In genomic region chr7:50292763-50293162, GRCh38 we compare ENCODE assay signal across 29 cellular contexts. TPM values are rescaled to one million over a fixed set of nuclear protein-coding genes. Genes with fewer than 3 reads are reported as not detected.
DNase-seq lines count a peak whose midpoint lies in the region; ATAC-seq and TF ChIP-seq lines count a peak whose summit lies in the region.
"Had no signal": no experiment of that assay in that cellular context is flagged by ENCODE, and none has a peak within 500 bp of the region (broad histone marks: within the 10 kb centered on the region; RNA-seq: fewer than 3 reads in every experiment).

No MANE protein-coding gene starts in this region.

- H3K27me3 Mint-ChIP-seq in activated CD4-positive, alpha-beta memory T cell treated with anti-CD3 and anti-CD28 coated beads for 36 hours, result peaks cover 1% of the 10 kb centered on the region
- peaks cover 43% of the 10 kb centered on the region for H3K27me3 Mint-ChIP-seq in activated CD4-positive, alpha-beta memory T cell treated with anti-CD3 and anti-CD28 coated beads, Interleukin-2, amount 10 ng/mL, durations not matched to agents 7 days and 5 days

- CTCF ChIA-PET in activated CD4-positive, alpha-beta memory T cell treated with anti-CD3 and anti-CD28 coated beads for 36 hours (lab: Charles Lee), result interaction anchor here (0.9 to 1.0 kb wide), 3 partner anchors 10 to 125 kb away, joined by 3 to 4 read pairs (median 3); no protein-coding TSS in a partner anchor
- CTCF ChIA-PET in activated CD4-positive, alpha-beta memory T cell treated with anti-CD3 and anti-CD28 coated beads, Interleukin-2, amount 10 ng/mL, durations not matched to agents 7 days and 5 days (lab: Charles Lee), result interaction anchor here (0.7 to 2.3 kb wide), 2 partner anchors 20 to 46 kb away, joined by 4 to 8 read pairs; no protein-coding TSS in a partner anchor

- TF ChIP-seq EP300 in neural cell (conservative IDR thresholded peaks at IDR 0.05; ENCODE audit: poor library complexity, severe bottlenecking), result no peak

- H3K9ac ChIP-seq in neural cell (ENCODE audit: low read length), result no peak overlapping the region

- no peak for TF ChIP-seq CTCF in neural cell (IDR thresholded peaks at IDR 0.05; ENCODE audit: poor library complexity, severe bottlenecking)
- no peak for TF ChIP-seq CTCF in hepatocyte (IDR thresholded peaks at IDR 0.05; ENCODE audit: poor library complexity)
- TF ChIP-seq CTCF in foreskin keratinocyte (conservative IDR thresholded peaks at IDR 0.05), result no peak

- H2AFZ ChIP-seq in neural cell (ENCODE audit: low read depth, low read length), result no peak overlapping the region
- H2AFZ ChIP-seq in hepatocyte, result no peak overlapping the region

- H3K36me3 ChIP-seq in neural cell (ENCODE audit: insufficient read depth, low read length), result no peaks in the 10 kb centered on the region
- H3K36me3 ChIP-seq in hepatocyte (replicated peaks; ENCODE audit: insufficient read depth, low read depth), result no peaks in the 10 kb centered on the region
- H3K36me3 ChIP-seq: colonic mucosa, esophagus muscularis mucosa, gastroesophageal sphincter, stomach, tibial nerve had no signal

- no peak overlapping the region for H3K4me3 ChIP-seq in neural cell (ENCODE audit: low read length)
- H3K4me3 ChIP-seq in hepatocyte, result no peak overlapping the region
- H3K4me3 ChIP-seq: colonic mucosa, esophagus muscularis mucosa, gastroesophageal sphincter, smooth muscle cell, stomach, tibial nerve had no signal

- TF ChIP-seq RAD21 in neural cell (conservative IDR thresholded peaks at IDR 0.05), result no peak

- H3K9me3 Mint-ChIP-seq in activated CD4-positive, alpha-beta memory T cell treated with anti-CD3 and anti-CD28 coated beads for 36 hours, result no peaks in the 10 kb centered on the region
- peaks cover 3% of the 10 kb centered on the region for H3K9me3 Mint-ChIP-seq in activated CD4-positive, alpha-beta memory T cell treated with anti-CD3 and anti-CD28 coated beads, Interleukin-2, amount 10 ng/mL, durations not matched to agents 7 days and 5 days
- H3K9me3 Mint-ChIP-seq: CD8-positive, alpha-beta memory T cell had no signal

- H3K4me2 ChIP-seq in neural cell (ENCODE audit: low read length) (no peak overlapping the region), hepatocyte (no peak overlapping the region)
- H3K4me2 ChIP-seq: smooth muscle cell had no signal

- no peak for DNase-seq in activated CD4-positive, alpha-beta memory T cell treated with anti-CD3 and anti-CD28 coated beads for 36 hours
- DNase-seq in activated CD4-positive, alpha-beta memory T cell treated with anti-CD3 and anti-CD28 coated beads, Interleukin-2, amount 10 ng/mL, durations not matched to agents 7 days and 5 days, result no peak
- DNase-seq in hepatocyte (ENCODE audit: low spot score) (no peak), foreskin keratinocyte (no peak)
- DNase-seq: activated CD8-positive, alpha-beta memory T cell treated with anti-CD3 and anti-CD28 coated beads for 24 hours; AML-193; amygdala; CD8-positive, alpha-beta memory T cell; colonic mucosa; GDM1; KG1; mammary epithelial cell; NCI-H1694; NCI-H2171 treated with DMSO at 0.1 percent for 48 hours; NCI-H69; retina; stimulated activated CD4-positive, alpha-beta T cell treated with anti-CD3 and anti-CD28 coated beads, Interleukin-2, amount 100 ng/mL, for 48 hours; stomach had no signal

- POLR2A ChIA-PET in activated CD4-positive, alpha-beta memory T cell treated with anti-CD3 and anti-CD28 coated beads for 36 hours (lab: Charles Lee), result interaction anchor here (0.6 to 2.4 kb wide), 2 partner anchors 12 to 68 kb away, joined by 3 to 7 read pairs; partner anchors contain the start of gene IKZF1
- POLR2A ChIA-PET in activated CD4-positive, alpha-beta memory T cell treated with anti-CD3 and anti-CD28 coated beads, Interleukin-2, amount 10 ng/mL, durations not matched to agents 7 days and 5 days (lab: Charles Lee), result interaction anchor here (1.0 to 1.4 kb wide), 3 partner anchors 9 to 25 kb away, joined by 3 to 4 read pairs (median 3); partner anchors contain the start of gene IKZF1

- peaks cover 24% of the 10 kb centered on the region for H3K4me1 Mint-ChIP-seq in activated CD4-positive, alpha-beta memory T cell treated with anti-CD3 and anti-CD28 coated beads for 36 hours (ENCODE audit: low read depth)
- peaks cover 8% of the 10 kb centered on the region for H3K4me1 Mint-ChIP-seq in activated CD4-positive, alpha-beta memory T cell treated with anti-CD3 and anti-CD28 coated beads, Interleukin-2, amount 10 ng/mL, durations not matched to agents 7 days and 5 days

- H3F3A ChIP-seq in neural cell (ENCODE audit: insufficient read depth, low read length, poor library complexity, severe bottlenecking), result peaks cover 5% of the 10 kb centered on the region

- no peaks in the 10 kb centered on the region for H3K36me3 Mint-ChIP-seq in activated CD4-positive, alpha-beta memory T cell treated with anti-CD3 and anti-CD28 coated beads for 36 hours
- peaks cover 16% of the 10 kb centered on the region for H3K36me3 Mint-ChIP-seq in activated CD4-positive, alpha-beta memory T cell treated with anti-CD3 and anti-CD28 coated beads, Interleukin-2, amount 10 ng/mL, durations not matched to agents 7 days and 5 days (ENCODE audit: low read depth)
- H3K36me3 Mint-ChIP-seq: CD8-positive, alpha-beta memory T cell had no signal

- H3K9me2 ChIP-seq in neural cell (ENCODE audit: insufficient read depth, low read length) (no peaks in the 10 kb centered on the region), hepatocyte (replicated peaks; ENCODE audit: insufficient read depth) (no peaks in the 10 kb centered on the region)

- no peaks in the 10 kb centered on the region for H4K20me1 ChIP-seq in neural cell (ENCODE audit: insufficient read depth)
- H4K20me1 ChIP-seq in hepatocyte (ENCODE audit: insufficient read depth, poor library complexity, severe bottlenecking), result no peaks in the 10 kb centered on the region

- intact Hi-C loops in activated CD4-positive, alpha-beta memory T cell treated with anti-CD3 and anti-CD28 coated beads for 36 hours (cut with micrococcal nuclease), result loop anchor here (1.0 kb wide), 2 partner anchors 10 to 25 kb away; no protein-coding TSS in a partner anchor

- peak; percentile 45 for ATAC-seq in GM18909 (IDR thresholded peaks at IDR 0.05; ENCODE audit: poor library complexity, unreplicated experiment)
- ATAC-seq in HG03571 (IDR thresholded peaks at IDR 0.05; ENCODE audit: unreplicated experiment), result peak; percentile 34
- ATAC-seq in GM19035 (IDR thresholded peaks at IDR 0.05; ENCODE audit: unreplicated experiment), result no peak
- ATAC-seq in foreskin keratinocyte, result no peak
- ATAC-seq: gastroesophageal sphincter, SK-N-SH treated with all-trans-retinoic acid at 6 μM for 48 hours had no signal

- H3K79me2 ChIP-seq in neural cell (replicated peaks; ENCODE audit: insufficient read depth, low read length), result no peaks in the 10 kb centered on the region
- H3K79me2 ChIP-seq in hepatocyte, result no peaks in the 10 kb centered on the region

- H3K27me3 ChIP-seq in neural cell (ENCODE audit: insufficient read depth, low read depth, low read length) (no peaks in the 10 kb centered on the region), hepatocyte (peaks cover 15% of the 10 kb centered on the region), foreskin keratinocyte (peaks cover 10% of the 10 kb centered on the region)
- H3K27me3 ChIP-seq: colonic mucosa, gastroesophageal sphincter, tibial nerve had no signal

- H3K27ac Mint-ChIP-seq in activated CD4-positive, alpha-beta memory T cell treated with anti-CD3 and anti-CD28 coated beads for 36 hours, result peak overlapping the region; percentile 9
- no peak overlapping the region for H3K27ac Mint-ChIP-seq in activated CD4-positive, alpha-beta memory T cell treated with anti-CD3 and anti-CD28 coated beads, Interleukin-2, amount 10 ng/mL, durations not matched to agents 7 days and 5 days

- no peak overlapping the region for H3K4me3 Mint-ChIP-seq in activated CD4-positive, alpha-beta memory T cell treated with anti-CD3 and anti-CD28 coated beads for 36 hours
- no peak overlapping the region for H3K4me3 Mint-ChIP-seq in activated CD4-positive, alpha-beta memory T cell treated with anti-CD3 and anti-CD28 coated beads, Interleukin-2, amount 10 ng/mL, durations not matched to agents 7 days and 5 days
- H3K4me3 Mint-ChIP-seq: CD8-positive, alpha-beta memory T cell had no signal

- H3K4me1 ChIP-seq in hepatocyte (ENCODE audit: insufficient read depth) (no peaks in the 10 kb centered on the region), foreskin keratinocyte (no peaks in the 10 kb centered on the region)
- H3K4me1 ChIP-seq: colonic mucosa, esophagus muscularis mucosa, gastroesophageal sphincter, stomach, tibial nerve had no signal

- H3K27ac ChIP-seq in neural cell (ENCODE audit: low read length) (peak overlapping the region; percentile 56), hepatocyte (no peak overlapping the region), foreskin keratinocyte (no peak overlapping the region)
- H3K27ac ChIP-seq: colonic mucosa, esophagus muscularis mucosa, gastroesophageal sphincter, stomach, tibial nerve had no signal

- H3K9me3 ChIP-seq in neural cell (ENCODE audit: low read length) (no peaks in the 10 kb centered on the region), hepatocyte (ENCODE audit: low read depth) (no peaks in the 10 kb centered on the region)
- H3K9me3 ChIP-seq: colonic mucosa, esophagus muscularis mucosa, gastroesophageal sphincter, stomach, tibial nerve had no signal

RNA-seq across cellular contexts. Expression of gene IKZF1, which starts 11.8 kb away (rescaled TPM):
- total RNA-seq in activated CD4-positive, alpha-beta memory T cell treated with anti-CD3 and anti-CD28 coated beads for 36 hours, result 100 to 1,000 TPM; 207 to 216 TPM
- 100 to 1,000 TPM; 383 to 404 TPM for total RNA-seq in activated CD4-positive, alpha-beta memory T cell treated with anti-CD3 and anti-CD28 coated beads, Interleukin-2, amount 10 ng/mL, durations not matched to agents 7 days and 5 days
- polyA plus RNA-seq in neural cell (0.24 and 0.40 TPM in 2 replicates), hepatocyte (0.16 and 0.52 TPM in 2 replicates), foreskin keratinocyte (not detected in 2 replicates)
- polyA minus RNA-seq in neural cell, result 1.7 and 3.4 TPM in 2 replicates
- total RNA-seq in hepatocyte (0.16 and 0.47 TPM in 2 replicates), foreskin keratinocyte (not detected in 2 replicates)
- total RNA-seq: A172, bronchial epithelial cell, mammary epithelial cell, smooth muscle cell had no signal
- polyA plus RNA-seq: smooth muscle cell had no signal

Comparison
In these comparisons a context has a peak if more than half of its experiments do, and no peak if none do; other contexts are left out.
1. ATAC-seq: peak in GM18909 (single experiment) and HG03571 (single experiment); none in GM19035 (single experiment) and foreskin keratinocyte (single experiment).
2. RNA of gene IKZF1, which starts 11.8 kb away (total RNA-seq): 383 to 404 TPM in activated CD4-positive, alpha-beta memory T cell treated with anti-CD3 and anti-CD28 coated beads, Interleukin-2, amount 10 ng/mL, durations not matched to agents 7 days and 5 days and 207 to 216 TPM in activated CD4-positive, alpha-beta memory T cell treated with anti-CD3 and anti-CD28 coated beads for 36 hours; 0.16 to 0.47 TPM in hepatocyte and not detected in foreskin keratinocyte; every median in the first group is over 100 times any median in the second.